8 cellular contexts compared by ENCODE assay signal in the genomic region with DNA sequence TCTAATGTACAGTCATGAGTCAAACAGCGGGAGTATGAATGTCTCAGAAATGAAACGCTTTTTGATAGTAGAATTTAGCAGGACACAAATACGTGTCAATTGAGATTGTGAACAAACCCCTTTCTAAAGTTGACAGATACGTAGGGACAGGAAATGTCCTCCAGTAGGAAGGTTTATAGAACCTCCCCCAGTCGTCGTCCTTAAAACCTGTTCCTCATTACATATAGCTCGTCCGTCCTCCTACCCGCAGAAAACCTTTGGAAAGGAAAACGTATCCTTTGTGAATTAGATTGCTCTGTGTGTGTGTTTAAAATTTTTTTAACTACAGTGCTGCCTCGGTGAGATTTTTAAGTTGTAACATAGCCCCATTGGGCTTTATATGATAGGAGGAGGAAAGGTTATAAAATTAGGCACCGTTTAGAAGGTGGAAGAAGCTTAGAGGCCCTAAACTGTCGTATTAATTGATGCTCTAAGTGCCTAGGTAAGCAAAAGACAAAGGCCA. TPM values are rescaled to one million over a fixed set of nuclear protein-coding genes. Genes with fewer than 3 reads are reported as not detected.
A peak's percentile ranks its signal among the peaks of the same experiment; 100 is the strongest.
DNase-seq lines count a peak whose midpoint lies in the region; ATAC-seq and TF ChIP-seq lines count a peak whose summit lies in the region.

No MANE protein-coding gene starts in this region.

- H3K27me3 Mint-ChIP-seq in naive thymus-derived CD8-positive, alpha-beta T cell: no peaks in the 10 kb centered on the region

- peak overlapping the region; percentile 93 to 99 (median 98) for H3K27ac Mint-ChIP-seq in naive thymus-derived CD8-positive, alpha-beta T cell

- H3K9me3 Mint-ChIP-seq in naive thymus-derived CD8-positive, alpha-beta T cell: no peaks in the 10 kb centered on the region

- ATAC-seq in naive thymus-derived CD8-positive, alpha-beta T cell: peak in 1 of 2 donors; percentile 1
- no peak for ATAC-seq in GM21381 (IDR thresholded peaks at IDR 0.05; ENCODE audit: unreplicated experiment)

- H3K27ac ChIP-seq in colonic mucosa: peak overlapping the region; percentile 81

- H3K4me3 Mint-ChIP-seq in naive thymus-derived CD8-positive, alpha-beta T cell: peak overlapping the region; percentile 93 to 100 (median 98)

- no peaks in the 10 kb centered on the region for H3K9me3 ChIP-seq in colonic mucosa

- H3K36me3 Mint-ChIP-seq in naive thymus-derived CD8-positive, alpha-beta T cell: peaks cover 0 to 6% (median 5%) of the 10 kb centered on the region in 3 donors

- intact Hi-C loops in colonic mucosa (cut with DNase I): no loop called here

- TF ChIP-seq CTCF in GM12865 (IDR thresholded peaks at IDR 0.05; ENCODE audit: insufficient read depth, low read depth, low read length, missing control alignments): no peak
- no peak for TF ChIP-seq CTCF in colonic mucosa (IDR thresholded peaks at IDR 0.05)

- no peaks in the 10 kb centered on the region for H3K27me3 ChIP-seq in colonic mucosa

- DNase-seq in GM12865 (ENCODE audit: low read depth) (peak; percentile 54), NCI-H69 (lab: John Stamatoyannopoulos, UW) (peak; percentile 16), colonic mucosa (peak; percentile 34), DMS79 treated with DMSO at 0.1 percent for 48 hours (lab: John Stamatoyannopoulos, UW) (no peak), GOT3 (lab: John Stamatoyannopoulos, UW) (no peak), epidermal melanocyte (ENCODE audit: insufficient read length, low spot score) (no peak)
- peak in 2 of 10 donors; percentile 7 to 19 for DNase-seq in naive thymus-derived CD8-positive, alpha-beta T cell

- H3K9ac ChIP-seq in colonic mucosa (ENCODE audit: low read depth in 2 of 2, low read length in 2 of 2): peak overlapping the region; percentile 69 to 90

- peak overlapping the region; percentile 71 for H3K4me3 ChIP-seq in GM12865 (ENCODE audit: low read depth, low read length)
- H3K4me3 ChIP-seq in colonic mucosa: peak overlapping the region; percentile 68

- peaks cover 5% of the 10 kb centered on the region for H3K4me1 ChIP-seq in colonic mucosa

- peaks cover 36 to 72% (median 61%) of the 10 kb centered on the region in 4 donors for H3K4me1 Mint-ChIP-seq in naive thymus-derived CD8-positive, alpha-beta T cell

- H3K36me3 ChIP-seq in colonic mucosa: no peaks in the 10 kb centered on the region

- POLR2A ChIA-PET in naive thymus-derived CD8-positive, alpha-beta T cell (lab: Charles Lee): interaction anchor here (0.8 to 1.3 kb wide), 2 partner anchors 10 to 107 kb away, joined by 3 to 7 read pairs; a partner anchor contains a TSS

RNA-seq across cellular contexts. Expression of a gene that starts 4.1 kb away (rescaled TPM):
- 10 to 100 TPM; 68.6 to 81.7 TPM for total RNA-seq in colonic mucosa
- 10 to 100 TPM; 57.0 to 65.6 TPM for total RNA-seq in naive thymus-derived CD8-positive, alpha-beta T cell
- polyA plus RNA-seq in naive thymus-derived CD8-positive, alpha-beta T cell: 10 to 100 TPM in 1 of 3 donors, 1 to 10 TPM in 2; 5.6 to 14.7 (median 9.8) TPM

Comparison
In these comparisons a context has a peak if more than half of its experiments do, and no peak if none do; other contexts are left out.
1. DNase-seq: peak in GM12865 (single experiment), NCI-H69 (single experiment) and colonic mucosa (single experiment); none in DMS79 treated with DMSO at 0.1 percent for 48 hours (single experiment), GOT3 (single experiment) and epidermal melanocyte (single experiment).